In genomic region chr7:37429435-37429791, GRCh38 we compare ENCODE assay signal across 32 cellular contexts.
"Had no signal": no experiment of that assay in that cellular context is flagged by ENCODE, and none has a peak within 500 bp of the region (broad histone marks: within the 10 kb centered on the region; RNA-seq: fewer than 3 reads in every experiment).

No MANE protein-coding gene starts in this region.

- H3K4me3 Mint-ChIP-seq: activated CD4-positive, alpha-beta T cell treated with anti-CD3 and anti-CD28 coated beads for 36 hours; activated CD8-positive, alpha-beta T cell treated with anti-CD3 and anti-CD28 coated beads, Interleukin-2, amount 10 ng/mL, durations not matched to agents 7 days and 5 days; activated naive CD4-positive, alpha-beta T cell treated with anti-CD3 and anti-CD28 coated beads, Interleukin-2, amount 10 ng/mL, durations not matched to agents 7 days and 5 days; activated T-cell treated with anti-CD3 and anti-CD28 coated beads, Interleukin-2, amount 50 U/mL, for 24 hours; activated T-helper 1 cell treated with anti-CD3 and anti-CD28 coated beads, Interleukin-12 subunit alpha, Interleukin-12 subunit beta, Interleukin-2, Interleukin-4 antibody, amounts not matched to agents 30 ng/mL and 10 ng/mL and 1 ng/mL, durations not matched to agents 14 hours and 24 hours and 36 hours; brain; T-helper 1 cell treated with Interleukin-12 subunit alpha and Interleukin-12 subunit beta and Interleukin-4 antibody, amounts not matched to agents 30 μg/mL and 1 μg/mL, for 36 hours; T-helper 2 cell treated with Interferon-gamma antibody and Interleukin-4, amounts not matched to agents 5 μg/mL and 100 μg/mL, for 36 hours; WTC11 had no signal

- H3K27me3 ChIP-seq: SJSA1 had no signal

- H3K9me3 ChIP-seq: SJSA1, SK-N-SH had no signal

- H3K36me3 ChIP-seq: SJSA1 had no signal

- DNase-seq: activated CD4-positive, alpha-beta T cell treated with anti-CD3 and anti-CD28 coated beads for 36 hours; activated CD4-positive, alpha-beta T cell treated with anti-CD3 and anti-CD28 coated beads, Interleukin-2, amount 10 ng/mL, durations not matched to agents 7 days and 5 days; activated CD4-positive, alpha-beta T cell treated with anti-CD3 and anti-CD28 coated beads, Interleukin-2, amount 50 U/mL, for 48 hours; activated CD8-positive, alpha-beta T cell treated with anti-CD3 and anti-CD28 coated beads, Interleukin-2, amount 10 ng/mL, durations not matched to agents 7 days and 5 days; activated gamma-delta T cell treated with Interleukin-2 at 50 U/mL for 16 hours; activated naive CD4-positive, alpha-beta T cell treated with anti-CD3 and anti-CD28 coated beads, Interleukin-2, amount 10 ng/mL, durations not matched to agents 7 days and 5 days; activated T-cell treated with anti-CD3 and anti-CD28 coated beads, Interleukin-2, amount 50 U/mL, for 24 hours; cerebellar nuclear complex; MM.1S; MV-4-11; NCI-H1092; NCI-H1436 treated with DMSO at 0.1 percent for 48 hours; NCI-H1694 treated with DMSO at 0.1 percent for 48 hours; NCI-H2029; NCI-H2107; NCI-H2171; NCI-H2227 treated with DMSO at 0.1 percent for 48 hours; NCI-H446; NCI-H510A treated with DMSO at 0.1 percent for 48 hours; NCI-H526 treated with DMSO at 0.1 percent for 48 hours; NCI-H774; SHP77 treated with DMSO at 0.1 percent for 48 hours; SK-N-SH had no signal

- H3K9me3 Mint-ChIP-seq: activated CD4-positive, alpha-beta T cell treated with anti-CD3 and anti-CD28 coated beads, Interleukin-2, amount 10 ng/mL, durations not matched to agents 7 days and 5 days; activated naive CD4-positive, alpha-beta T cell treated with anti-CD3 and anti-CD28 coated beads, Interleukin-2, amount 10 ng/mL, durations not matched to agents 7 days and 5 days; activated T-cell treated with anti-CD3 and anti-CD28 coated beads, Interleukin-2, amount 50 U/mL, for 24 hours; activated T-helper 1 cell treated with anti-CD3 and anti-CD28 coated beads, Interleukin-12 subunit alpha, Interleukin-12 subunit beta, Interleukin-2, Interleukin-4 antibody, amounts not matched to agents 30 ng/mL and 10 ng/mL and 1 ng/mL, durations not matched to agents 14 hours and 24 hours and 36 hours; brain; T-helper 1 cell treated with Interleukin-12 subunit alpha and Interleukin-12 subunit beta and Interleukin-4 antibody, amounts not matched to agents 30 μg/mL and 1 μg/mL, for 36 hours; T-helper 2 cell treated with Interferon-gamma antibody and Interleukin-4, amounts not matched to agents 5 μg/mL and 100 μg/mL, for 36 hours; WTC11 had no signal

- H3K27ac ChIP-seq: KMS-11, SJSA1 had no signal

- ATAC-seq: activated CD4-positive, alpha-beta T cell treated with anti-CD3 and anti-CD28 coated beads for 36 hours; activated CD4-positive, CD25-positive, alpha-beta regulatory T cell treated with anti-CD3 and anti-CD28 coated beads, Interleukin-2, amount 50 U/mL, for 24 hours; activated CD8-positive, alpha-beta T cell treated with anti-CD3 and anti-CD28 coated beads, Interleukin-2, amount 10 ng/mL, durations not matched to agents 7 days and 5 days; Panc1; WTC11 had no signal

- H3K4me3 ChIP-seq: SJSA1 had no signal

- H3K27ac Mint-ChIP-seq: activated CD4-positive, alpha-beta T cell treated with anti-CD3 and anti-CD28 coated beads for 36 hours; activated CD4-positive, alpha-beta T cell treated with anti-CD3 and anti-CD28 coated beads, Interleukin-2, amount 10 ng/mL, durations not matched to agents 7 days and 5 days; activated CD8-positive, alpha-beta T cell treated with anti-CD3 and anti-CD28 coated beads, Interleukin-2, amount 10 ng/mL, durations not matched to agents 7 days and 5 days; activated naive CD4-positive, alpha-beta T cell treated with anti-CD3 and anti-CD28 coated beads, Interleukin-2, amount 10 ng/mL, durations not matched to agents 7 days and 5 days; activated T-helper 1 cell treated with anti-CD3 and anti-CD28 coated beads, Interleukin-12 subunit alpha, Interleukin-12 subunit beta, Interleukin-2, Interleukin-4 antibody, amounts not matched to agents 30 ng/mL and 10 ng/mL and 1 ng/mL, durations not matched to agents 14 hours and 24 hours and 36 hours; brain; T-helper 1 cell treated with Interleukin-12 subunit alpha and Interleukin-12 subunit beta and Interleukin-4 antibody, amounts not matched to agents 30 μg/mL and 1 μg/mL, for 36 hours; T-helper 2 cell treated with Interferon-gamma antibody and Interleukin-4, amounts not matched to agents 5 μg/mL and 100 μg/mL, for 36 hours; WTC11 had no signal

- H3K27me3 Mint-ChIP-seq: activated CD4-positive, alpha-beta T cell treated with anti-CD3 and anti-CD28 coated beads for 36 hours; activated CD4-positive, alpha-beta T cell treated with anti-CD3 and anti-CD28 coated beads, Interleukin-2, amount 10 ng/mL, durations not matched to agents 7 days and 5 days; activated naive CD4-positive, alpha-beta T cell treated with anti-CD3 and anti-CD28 coated beads, Interleukin-2, amount 10 ng/mL, durations not matched to agents 7 days and 5 days; activated T-cell treated with anti-CD3 and anti-CD28 coated beads, Interleukin-2, amount 50 U/mL, for 24 hours had no signal

- H3K36me3 Mint-ChIP-seq: WTC11 had no signal

- H3K4me1 ChIP-seq: SJSA1 had no signal
